8 cellular contexts compared by ENCODE assay signal in the genomic region with DNA sequence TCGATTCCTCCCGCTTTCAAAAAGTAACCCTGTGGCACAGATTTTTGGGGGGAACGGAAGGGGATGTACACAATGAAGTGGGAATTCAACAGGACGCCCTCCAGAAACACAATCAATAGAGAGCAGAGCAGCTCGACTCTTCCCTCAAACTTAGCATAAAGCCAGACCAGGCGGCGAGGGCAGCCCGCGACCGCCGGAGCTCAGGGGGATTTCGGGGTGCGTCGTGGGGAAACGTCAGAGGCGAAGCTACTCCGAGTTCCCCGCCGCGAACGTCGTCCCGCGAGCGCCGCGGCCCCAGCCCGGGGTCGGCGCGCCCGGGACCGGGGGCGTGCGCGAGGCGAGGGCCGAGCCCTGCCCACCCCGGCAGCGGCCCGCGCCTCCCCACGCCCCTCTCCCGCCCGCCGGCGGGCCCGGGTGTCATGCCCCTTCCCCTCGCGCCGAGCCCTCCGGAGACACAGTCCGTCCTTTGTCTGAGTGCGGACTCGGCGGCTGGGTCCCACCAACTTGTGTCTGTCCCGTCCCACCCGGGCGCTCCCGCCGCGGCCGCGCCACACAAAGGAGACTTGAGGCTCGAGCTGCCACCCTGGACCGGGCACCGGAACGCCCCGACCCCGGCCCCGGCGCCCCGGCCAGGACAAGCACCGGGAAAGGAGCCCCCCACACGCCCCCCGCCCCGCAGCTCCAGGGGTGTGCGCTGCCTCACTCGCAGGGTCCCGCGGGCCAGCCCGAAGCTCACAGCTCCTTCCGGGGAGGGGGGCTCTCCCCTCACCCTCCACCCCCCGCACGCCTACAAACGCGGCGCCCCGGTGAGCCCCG. TPM values are rescaled to one million over a fixed set of nuclear protein-coding genes. Genes with fewer than 3 reads are reported as not detected.
A peak's percentile ranks its signal among the peaks of the same experiment; 100 is the strongest.
DNase-seq lines count a peak whose midpoint lies in the region; TF ChIP-seq lines count a peak whose summit lies in the region.

No MANE protein-coding gene starts in this region.

- DNase-seq in GM13977 (ENCODE audit: low spot score) (peak; percentile 72), HEK293T (ENCODE audit: extremely low spot score) (peak; percentile 46), NCI-H1092 treated with DMSO at 0.1 percent for 48 hours (lab: John Stamatoyannopoulos, UW) (peak; percentile 66), epithelial cell of proximal tubule (ENCODE audit: low read depth) (no peak), DMS114 treated with DMSO at 0.1 percent for 48 hours (lab: John Stamatoyannopoulos, UW; ENCODE audit: unreplicated experiment) (no peak)
- DNase-seq in activated CD8-positive, alpha-beta memory T cell treated with anti-CD3 and anti-CD28 coated beads, Interleukin-2, amount 50 U/mL, for 4 hours = peak; percentile 67
- DNase-seq in stimulated activated CD8-positive, alpha-beta memory T cell treated with anti-CD3 and anti-CD28 coated beads, Interleukin-7, amount 100 ng/mL, for 1 hour (ENCODE audit: low read depth in 2 of 2) = peak; percentile 13 to 36

- TF ChIP-seq CTCF in GM13977 (IDR thresholded peaks at IDR 0.05; ENCODE audit: extremely low read depth, insufficient read depth, missing control alignments) (no peak), epithelial cell of proximal tubule (conservative IDR thresholded peaks at IDR 0.05; ENCODE audit: low read depth, low read length) (no peak)

- H3K4me3 ChIP-seq in epithelial cell of proximal tubule (ENCODE audit: low read depth, low read length) = peak overlapping the region; percentile 76
- peak overlapping the region; percentile 54 for H3K4me3 ChIP-seq in mucosa of stomach (ENCODE audit: low read length)

- POLR2A ChIA-PET in HEK293T (lab: Yijun Ruan, JAX) = interaction anchor here (0.7 to 3.7 kb wide), 9 partner anchors 10 to 102 kb away, joined by 3 to 21 read pairs (median 4); no protein-coding TSS in a partner anchor

- CTCF ChIA-PET in HEK293T (lab: Yijun Ruan, JAX) = no interaction called here

- no peaks in the 10 kb centered on the region for H3K27me3 ChIP-seq in mucosa of stomach (ENCODE audit: control insufficient read depth, insufficient read depth, low read length)

- no peaks in the 10 kb centered on the region for H3K9me3 ChIP-seq in mucosa of stomach (ENCODE audit: control insufficient read depth, low read length)

- H3K36me3 ChIP-seq in mucosa of stomach (ENCODE audit: control insufficient read depth, insufficient read depth, low read length) = no peaks in the 10 kb centered on the region

- peak overlapping the region; percentile 76 for H3K9ac ChIP-seq in mucosa of stomach (ENCODE audit: low read length)

- in situ Hi-C loops in GM13977 (cut with MboI; ENCODE audit: low pct_unique_long_range_greater_than_20kb, low sequenced_read_pairs, unreplicated experiment) = no loop called here

- peaks cover 8% of the 10 kb centered on the region for H3K4me1 ChIP-seq in mucosa of stomach (ENCODE audit: control insufficient read depth, insufficient read depth, low read length)

TF ChIP-seq in HEK293T, 16 proteins besides CTCF, POLR2A, EP300 and RAD21:
- TF ChIP-seq ELF4 (IDR thresholded peaks at IDR 0.05) = no peak
- TF ChIP-seq SUZ12 (IDR thresholded peaks at IDR 0.05) = no peak
- no peak for TF ChIP-seq BHLHE40 (IDR thresholded peaks at IDR 0.05; ENCODE audit: borderline replicate concordance)
- no peak for TF ChIP-seq LEF1 (IDR thresholded peaks at IDR 0.05; ENCODE audit: borderline replicate concordance)
- TF ChIP-seq HDGF (IDR thresholded peaks at IDR 0.05; ENCODE audit: borderline replicate concordance) = no peak
- no peak for TF ChIP-seq NFRKB (IDR thresholded peaks at IDR 0.05)
- TF ChIP-seq TARDBP (IDR thresholded peaks at IDR 0.05) = no peak
- no peak for TF ChIP-seq ARNT (IDR thresholded peaks at IDR 0.05)
- no peak for TF ChIP-seq L3MBTL2 (conservative IDR thresholded peaks at IDR 0.05)
- TF ChIP-seq, protein P1, sequence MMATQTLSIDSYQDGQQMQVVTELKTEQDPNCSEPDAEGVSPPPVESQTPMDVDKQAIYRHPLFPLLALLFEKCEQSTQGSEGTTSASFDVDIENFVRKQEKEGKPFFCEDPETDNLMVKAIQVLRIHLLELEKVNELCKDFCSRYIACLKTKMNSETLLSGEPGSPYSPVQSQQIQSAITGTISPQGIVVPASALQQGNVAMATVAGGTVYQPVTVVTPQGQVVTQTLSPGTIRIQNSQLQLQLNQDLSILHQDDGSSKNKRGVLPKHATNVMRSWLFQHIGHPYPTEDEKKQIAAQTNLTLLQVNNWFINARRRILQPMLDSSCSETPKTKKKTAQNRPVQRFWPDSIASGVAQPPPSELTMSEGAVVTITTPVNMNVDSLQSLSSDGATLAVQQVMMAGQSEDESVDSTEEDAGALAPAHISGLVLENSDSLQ (IDR thresholded peaks at IDR 0.05) = no peak
- no peak for TF ChIP-seq FOXA1 (IDR thresholded peaks at IDR 0.05)
- TF ChIP-seq FOXM1 (IDR thresholded peaks at IDR 0.05; ENCODE audit: borderline replicate concordance) = no peak
- no peak for TF ChIP-seq ZNF384 (IDR thresholded peaks at IDR 0.05)

RNA-seq across cellular contexts. Expression of gene EZH2, which starts 0.7 kb away (rescaled TPM):
- total RNA-seq in epithelial cell of proximal tubule = 24.9 and 26.5 TPM in 2 replicates

Comparison
In these comparisons a context has a peak if more than half of its experiments do, and no peak if none do; other contexts are left out.
1. DNase-seq: peak in GM13977 (single experiment), HEK293T (single experiment), NCI-H1092 treated with DMSO at 0.1 percent for 48 hours (single experiment), activated CD8-positive, alpha-beta memory T cell treated with anti-CD3 and anti-CD28 coated beads, Interleukin-2, amount 50 U/mL, for 4 hours (single experiment) and stimulated activated CD8-positive, alpha-beta memory T cell treated with anti-CD3 and anti-CD28 coated beads, Interleukin-7, amount 100 ng/mL, for 1 hour (2 of 2); none in epithelial cell of proximal tubule (single experiment) and DMS114 treated with DMSO at 0.1 percent for 48 hours (single experiment).